15 cellular contexts compared by ENCODE assay signal in genomic region chr4:98951710-98952109, GRCh38. TPM values are rescaled to one million over a fixed set of nuclear protein-coding genes. Genes with fewer than 3 reads are reported as not detected.
DNase-seq lines count a peak whose midpoint lies in the region; TF ChIP-seq lines count a peak whose summit lies in the region.
"Had no signal": no experiment of that assay in that cellular context is flagged by ENCODE, and none has a peak within 500 bp of the region (broad histone marks: within the 10 kb centered on the region; RNA-seq: fewer than 3 reads in every experiment).

No MANE protein-coding gene starts in this region.

- BruUV-seq in mammary epithelial cell (replicated peaks; lab: Mats Ljungman, UMichigan): no TSS peak

- in situ Hi-C loops in mammary epithelial cell (cut with MboI; ENCODE audit: low sequenced_read_pairs in 2 of 2): no loop called here

- intact Hi-C loops in mammary epithelial cell (cut with micrococcal nuclease) (no loop called here), breast epithelium (cut with DNase I; ENCODE audit: low total_unique reads) (no loop called here), CD14-positive monocyte (cut with micrococcal nuclease) (no loop called here)

- H3K4me1 ChIP-seq in mammary epithelial cell (ENCODE audit: insufficient read depth, low read length): peaks cover 4% of the 10 kb centered on the region
- no peaks in the 10 kb centered on the region for H3K4me1 ChIP-seq in breast epithelium
- no peaks in the 10 kb centered on the region for H3K4me1 ChIP-seq in Karpas-422 (ENCODE audit: low read length)
- H3K4me1 ChIP-seq: Caco-2 had no signal

- H3K4me3 Mint-ChIP-seq in CD14-positive monocyte: no peak overlapping the region
- H3K4me3 Mint-ChIP-seq: CD8-positive, alpha-beta memory T cell; H9 had no signal

- H3K36me3 ChIP-seq in mammary epithelial cell (ENCODE audit: insufficient read depth, low read length): no peaks in the 10 kb centered on the region
- H3K36me3 ChIP-seq in breast epithelium: no peaks in the 10 kb centered on the region
- H3K36me3 ChIP-seq in Karpas-422 (ENCODE audit: insufficient read depth, low read length): no peaks in the 10 kb centered on the region

- CTCF ChIA-PET in mammary epithelial cell (lab: Charles Lee; ENCODE audit: low non-redundant PET): no interaction called here

- H3K9me3 ChIP-seq in mammary epithelial cell (replicated peaks; ENCODE audit: insufficient read depth, low read length): no peaks in the 10 kb centered on the region
- no peaks in the 10 kb centered on the region for H3K9me3 ChIP-seq in breast epithelium
- no peaks in the 10 kb centered on the region for H3K9me3 ChIP-seq in Karpas-422 (ENCODE audit: low read length)
- H3K9me3 ChIP-seq: Caco-2 had no signal

- no peaks in the 10 kb centered on the region for H3K4me1 Mint-ChIP-seq in CD14-positive monocyte
- H3K4me1 Mint-ChIP-seq: CD8-positive, alpha-beta memory T cell had no signal

- H3K79me2 ChIP-seq in mammary epithelial cell (ENCODE audit: insufficient read depth, low read length) (no peaks in the 10 kb centered on the region), Karpas-422 (ENCODE audit: low read length) (no peaks in the 10 kb centered on the region)

- H3K27ac ChIP-seq in mammary epithelial cell (ENCODE audit: insufficient read depth, low read depth, low read length) (no peak overlapping the region), breast epithelium (no peak overlapping the region), Karpas-422 (ENCODE audit: low read length) (no peak overlapping the region)
- H3K27ac ChIP-seq: 22Rv1 had no signal

- no peak overlapping the region for H3K27ac Mint-ChIP-seq in CD14-positive monocyte
- H3K27ac Mint-ChIP-seq: H9 had no signal

- H3K9me3 Mint-ChIP-seq in CD14-positive monocyte: peaks cover 0 to 6% (median 4%) of the 10 kb centered on the region in 7 donors
- H3K9me3 Mint-ChIP-seq: CD8-positive, alpha-beta memory T cell; H9 had no signal

- H4K20me1 ChIP-seq in mammary epithelial cell (ENCODE audit: insufficient read depth, low read length) (no peaks in the 10 kb centered on the region), Karpas-422 (ENCODE audit: insufficient read depth, low read depth, low read length) (no peaks in the 10 kb centered on the region)

- WGBS in mammary epithelial cell (ENCODE audit: low coverage, missing lambda C conversion rate): 100% methylated on average over 3 of the region's 3 CpGs

- no peaks in the 10 kb centered on the region for H3K27me3 ChIP-seq in mammary epithelial cell (ENCODE audit: insufficient read depth, low read length)
- H3K27me3 ChIP-seq in breast epithelium: no peaks in the 10 kb centered on the region
- H3K27me3 ChIP-seq in Karpas-422 (ENCODE audit: low read length): no peaks in the 10 kb centered on the region

- peaks cover 1 to 4% (median 2%) of the 10 kb centered on the region in 3 donors for H3K27me3 Mint-ChIP-seq in CD14-positive monocyte (ENCODE audit: low read depth in 3 of 3)

- no peaks in the 10 kb centered on the region for H3K9me2 ChIP-seq in Karpas-422 (replicated peaks; ENCODE audit: insufficient read depth, low read length)

- H3K9ac ChIP-seq in mammary epithelial cell (ENCODE audit: insufficient read depth, low read length) (no peak overlapping the region), Karpas-422 (ENCODE audit: low read length) (no peak overlapping the region)

- TF ChIP-seq CTCF in mammary epithelial cell (conservative IDR thresholded peaks at IDR 0.05 in 1 of 2, IDR thresholded peaks at IDR 0.05 in 1 of 2; ENCODE audit: extremely low read depth in 1 of 2, insufficient read depth in 1 of 2, low read depth in 1 of 2, low read length in 2 of 2) (no peak), breast epithelium (IDR thresholded peaks at IDR 0.05) (no peak), CD14-positive monocyte (IDR thresholded peaks at IDR 0.05) (no peak)

- H3K36me3 Mint-ChIP-seq in CD14-positive monocyte: no peaks in the 10 kb centered on the region

- H3K4me3 ChIP-seq in mammary epithelial cell (replicated peaks in 1 of 3; ENCODE audit: insufficient read depth in 1 of 3, low read depth in 2 of 3, low read length in 3 of 3) (no peak overlapping the region), breast epithelium (no peak overlapping the region), Karpas-422 (ENCODE audit: low read length) (no peak overlapping the region)
- H3K4me3 ChIP-seq: GM12878 had no signal

- peak; percentile 35 for DNase-seq in mammary epithelial cell
- no peak for DNase-seq in breast epithelium (ENCODE audit: low spot score in 2 of 2)
- DNase-seq in amniotic epithelial cell (ENCODE audit: low read depth): peak; percentile 41
- DNase-seq in erythroblast (lab: John Stamatoyannopoulos, UW): peak; percentile 11 to 57
- DNase-seq in CD14-positive monocyte (ENCODE audit: low spot score): no peak
- no peak for DNase-seq in stimulated activated CD4-positive, alpha-beta T cell treated with anti-CD3 and anti-CD28 coated beads, Interleukin-4, amount 100 ng/mL, for 4 hours
- DNase-seq in Karpas-422: no peak
- DNase-seq: Caco-2; CD8-positive, alpha-beta memory T cell; DND-41; GF-D8; H9; IMR-90 had no signal

- TF ChIP-seq POLR2A in breast epithelium (IDR thresholded peaks at IDR 0.05) (no peak), erythroblast (IDR thresholded peaks at IDR 0.05; ENCODE audit: low read length) (no peak)

- no peak overlapping the region for H3K4me2 ChIP-seq in mammary epithelial cell (ENCODE audit: insufficient read depth, low read depth, low read length)
- H3K4me2 ChIP-seq in Karpas-422 (ENCODE audit: low read depth, low read length, poor library complexity, severe bottlenecking): no peak overlapping the region

- H2AFZ ChIP-seq in mammary epithelial cell (ENCODE audit: low read depth, low read length): no peak overlapping the region
- no peak overlapping the region for H2AFZ ChIP-seq in Karpas-422 (ENCODE audit: low read length)

- dilution Hi-C loops in mammary epithelial cell (cut with HindIII; ENCODE audit: low sequenced_read_pairs): no loop called here

RNA-seq across cellular contexts. Expression of gene EIF4E, which starts 22.8 kb away (rescaled TPM):
- total RNA-seq in mammary epithelial cell (100 to 1,000 TPM; 104 to 113 TPM), breast epithelium (10 to 100 TPM; 69.0 to 97.2 (median 93.7) TPM)
- polyA plus RNA-seq in mammary epithelial cell (98.6 TPM), CD14-positive monocyte (10 to 100 TPM; 48.6 to 50.8 TPM)
- 83.1 TPM for polyA minus RNA-seq in mammary epithelial cell
- total RNA-seq in Karpas-422 (2014; rRNA removed; shearing (Covaris generic); ENCODE audit: low replicate concordance): 89.9 and 130 TPM in 2 replicates

RNA-seq across cellular contexts. Expression of gene METAP1, which starts 43.8 kb away (rescaled TPM):
- total RNA-seq in mammary epithelial cell (10 to 100 TPM; 67.7 to 72.7 TPM), breast epithelium (10 to 100 TPM; 22.9 to 54.2 (median 36.7) TPM)
- polyA plus RNA-seq in mammary epithelial cell (73.3 TPM), CD14-positive monocyte (10 to 100 TPM; 15.9 to 20.6 TPM)
- 145 TPM for polyA minus RNA-seq in mammary epithelial cell
- 81.8 and 95.4 TPM in 2 replicates for total RNA-seq in Karpas-422 (2014; rRNA removed; shearing (Covaris generic); ENCODE audit: low replicate concordance)

Comparison
In these comparisons a context has a peak if more than half of its experiments do, and no peak if none do; other contexts are left out.
1. DNase-seq: peak in mammary epithelial cell (single experiment), amniotic epithelial cell (single experiment) and erythroblast (2 of 2); none in breast epithelium (0 of 2), CD14-positive monocyte (single experiment), stimulated activated CD4-positive, alpha-beta T cell treated with anti-CD3 and anti-CD28 coated beads, Interleukin-4, amount 100 ng/mL, for 4 hours (0 of 2) and Karpas-422 (single experiment).